15 cellular contexts compared by ENCODE assay signal in genomic region chr3:164451083-164451910, GRCh38.
DNase-seq lines count a peak whose midpoint lies in the region; ATAC-seq and TF ChIP-seq lines count a peak whose summit lies in the region.
"Had no signal": no experiment of that assay in that cellular context is flagged by ENCODE, and none has a peak within 500 bp of the region (broad histone marks: within the 10 kb centered on the region; RNA-seq: fewer than 3 reads in every experiment).

No MANE protein-coding gene starts in this region.

- ATAC-seq in left cardiac atrium (peak; percentile 72 to 80), gastrocnemius medialis (peak; percentile 15 to 78), HG02678 (IDR thresholded peaks at IDR 0.05; ENCODE audit: unreplicated experiment) (no peak)
- ATAC-seq in activated CD8-positive, alpha-beta T cell treated with anti-CD3 and anti-CD28 coated beads for 36 hours = no peak
- no peak for ATAC-seq in effector memory CD8-positive, alpha-beta T cell (replicated peaks)

- no peaks in the 10 kb centered on the region for H3K79me2 ChIP-seq in GM23248 (ENCODE audit: insufficient read depth)

- H3K27ac Mint-ChIP-seq in activated CD8-positive, alpha-beta T cell treated with anti-CD3 and anti-CD28 coated beads for 36 hours = no peak overlapping the region
- no peak overlapping the region for H3K27ac Mint-ChIP-seq in effector memory CD8-positive, alpha-beta T cell
- H3K27ac Mint-ChIP-seq: activated naive CD4-positive, alpha-beta T cell treated with anti-CD3 and anti-CD28 coated beads for 36 hours had no signal

- H3K4me1 ChIP-seq in GM23248 (ENCODE audit: insufficient read depth) (peaks cover 8% of the 10 kb centered on the region; the same call in 1 of the 2 replicates), gastrocnemius medialis (no peaks in the 10 kb centered on the region)
- H3K4me1 ChIP-seq: spleen had no signal

- no peaks in the 10 kb centered on the region for H3K27me3 Mint-ChIP-seq in activated CD8-positive, alpha-beta T cell treated with anti-CD3 and anti-CD28 coated beads for 36 hours
- H3K27me3 Mint-ChIP-seq in effector memory CD8-positive, alpha-beta T cell = no peaks in the 10 kb centered on the region

- H3K4me1 Mint-ChIP-seq in activated CD8-positive, alpha-beta T cell treated with anti-CD3 and anti-CD28 coated beads for 36 hours (ENCODE audit: low read depth) = no peaks in the 10 kb centered on the region
- H3K4me1 Mint-ChIP-seq in effector memory CD8-positive, alpha-beta T cell (ENCODE audit: low read depth in 2 of 2) = no peaks in the 10 kb centered on the region

- H3F3A ChIP-seq in GM23248 (ENCODE audit: insufficient read depth) = 0 out of 2 replicates have a peak, but pooled peaks cover 6% of the 10 kb centered on the region

- TF ChIP-seq POLR2A in gastrocnemius medialis (IDR thresholded peaks at IDR 0.05) = no peak

- H3K9ac ChIP-seq in GM23248 = peak overlapping the region; percentile 47

- POLR2A ChIA-PET in activated CD8-positive, alpha-beta T cell treated with anti-CD3 and anti-CD28 coated beads for 36 hours (lab: Charles Lee) = no interaction called here

- CTCF ChIA-PET in activated CD8-positive, alpha-beta T cell treated with anti-CD3 and anti-CD28 coated beads for 36 hours (lab: Charles Lee) = no interaction called here

- H3K27ac ChIP-seq in GM23248 (peak overlapping the region; percentile 70), gastrocnemius medialis (peak overlapping the region; percentile 39 to 54 (median 46))
- H3K27ac ChIP-seq: spleen had no signal

- H3K4me3 Mint-ChIP-seq in activated CD8-positive, alpha-beta T cell treated with anti-CD3 and anti-CD28 coated beads for 36 hours = no peak overlapping the region
- no peak overlapping the region for H3K4me3 Mint-ChIP-seq in effector memory CD8-positive, alpha-beta T cell
- H3K4me3 Mint-ChIP-seq: activated naive CD4-positive, alpha-beta T cell treated with anti-CD3 and anti-CD28 coated beads for 36 hours had no signal

- H3K9me3 Mint-ChIP-seq in activated CD8-positive, alpha-beta T cell treated with anti-CD3 and anti-CD28 coated beads for 36 hours = peaks cover 6% of the 10 kb centered on the region
- H3K9me3 Mint-ChIP-seq in effector memory CD8-positive, alpha-beta T cell = peaks cover 13 to 26% of the 10 kb centered on the region in 2 donors

- H3K4me3 ChIP-seq in GM23248 (peak overlapping the region; percentile 44), gastrocnemius medialis (peak overlapping the region in 1 of 4 donors; percentile 9)
- H3K4me3 ChIP-seq: spleen had no signal

- no peaks in the 10 kb centered on the region for H3K27me3 ChIP-seq in GM23248 (replicated peaks; ENCODE audit: insufficient read depth)
- H3K27me3 ChIP-seq in gastrocnemius medialis = no peaks in the 10 kb centered on the region
- H3K27me3 ChIP-seq: spleen had no signal

- H2AFZ ChIP-seq in GM23248 = peak overlapping the region; percentile 60

- H3K4me2 ChIP-seq in GM23248 (ENCODE audit: unreplicated experiment) = peak overlapping the region; percentile 41

- intact Hi-C loops in left cardiac atrium (cut with DNase I) (no loop called here), gastrocnemius medialis (cut with DNase I; ENCODE audit: low total_unique reads) (no loop called here)
- intact Hi-C loops in activated CD8-positive, alpha-beta T cell treated with anti-CD3 and anti-CD28 coated beads for 36 hours (cut with micrococcal nuclease) = no loop called here

- no peaks in the 10 kb centered on the region for H3K9me2 ChIP-seq in GM23248 (ENCODE audit: insufficient read depth)

- no peaks in the 10 kb centered on the region for H3K36me3 Mint-ChIP-seq in activated CD8-positive, alpha-beta T cell treated with anti-CD3 and anti-CD28 coated beads for 36 hours (ENCODE audit: low read depth)
- no peaks in the 10 kb centered on the region for H3K36me3 Mint-ChIP-seq in effector memory CD8-positive, alpha-beta T cell (ENCODE audit: insufficient read depth)

- 2 to 13% methylated on average over 5 of the region's 5 CpGs for WGBS in GM23248 (ENCODE audit: low coverage in 1 of 2, low lambda C conversion rate in 2 of 2, missing lambda C conversion rate in 2 of 2), 2 experiments

- in situ Hi-C loops in GM23248 (cut with MboI) (no loop called here), gastrocnemius medialis (cut with MboI; ENCODE audit: low sequenced_read_pairs in 4 of 4) (no loop called here)

- no peak for TF ChIP-seq CTCF in gastrocnemius medialis (IDR thresholded peaks at IDR 0.05 in 4 of 5, conservative IDR thresholded peaks at IDR 0.05 in 1 of 5)
- no peak for TF ChIP-seq CTCF in activated CD8-positive, alpha-beta T cell treated with anti-CD3 and anti-CD28 coated beads for 36 hours (IDR thresholded peaks at IDR 0.05)

- no peaks in the 10 kb centered on the region for H4K20me1 ChIP-seq in GM23248 (ENCODE audit: insufficient read depth)

- no peaks in the 10 kb centered on the region for H3K36me3 ChIP-seq in GM23248 (ENCODE audit: low read depth)
- no peaks in the 10 kb centered on the region for H3K36me3 ChIP-seq in gastrocnemius medialis
- H3K36me3 ChIP-seq: spleen had no signal

- DNase-seq in GM23248 (peak; percentile 31), SK-N-DZ (ENCODE audit: low spot score) (peak; percentile 11), left cardiac atrium (peak; percentile 21), gastrocnemius medialis (peak; percentile 4 to 59)
- DNase-seq in activated CD8-positive, alpha-beta T cell treated with anti-CD3 and anti-CD28 coated beads for 36 hours = no peak
- no peak for DNase-seq in activated CD8-positive, alpha-beta memory T cell treated with anti-CD3 and anti-CD28 coated beads, Interleukin-2, amount 50 U/mL, for 48 hours
- no peak for DNase-seq in effector memory CD8-positive, alpha-beta T cell
- DNase-seq: activated naive CD4-positive, alpha-beta T cell treated with anti-CD3 and anti-CD28 coated beads for 36 hours; cortex of kidney; DMS 273 treated with DMSO at 0.1 percent for 48 hours; foreskin fibroblast; NCI-H1048; NCI-H524; spleen had no signal

- H3K9me3 ChIP-seq in GM23248 (ENCODE audit: low read depth) (no peaks in the 10 kb centered on the region), gastrocnemius medialis (no peaks in the 10 kb centered on the region)

Comparison
In these comparisons a context has a peak if more than half of its experiments do, and no peak if none do; other contexts are left out.
1. DNase-seq: peak in GM23248 (single experiment), SK-N-DZ (single experiment), left cardiac atrium (single experiment) and gastrocnemius medialis (2 of 2); none in activated CD8-positive, alpha-beta T cell treated with anti-CD3 and anti-CD28 coated beads for 36 hours (single experiment), activated CD8-positive, alpha-beta memory T cell treated with anti-CD3 and anti-CD28 coated beads, Interleukin-2, amount 50 U/mL, for 48 hours (single experiment) and effector memory CD8-positive, alpha-beta T cell (0 of 3).
2. ATAC-seq: peak in left cardiac atrium (2 of 2) and gastrocnemius medialis (2 of 2); none in activated CD8-positive, alpha-beta T cell treated with anti-CD3 and anti-CD28 coated beads for 36 hours (single experiment), HG02678 (single experiment) and effector memory CD8-positive, alpha-beta T cell (single experiment).